17 cellular contexts compared by ENCODE assay signal in genomic region chr12:107568718-107569117, GRCh38.
"Had no signal": no experiment of that assay in that cellular context is flagged by ENCODE, and none has a peak within 500 bp of the region (broad histone marks: within the 10 kb centered on the region; RNA-seq: fewer than 3 reads in every experiment).

No MANE protein-coding gene starts in this region.

- ATAC-seq: activated CD8-positive, alpha-beta T cell treated with anti-CD3 and anti-CD28 coated beads, Interleukin-2, amount 10 ng/mL, durations not matched to agents 7 days and 5 days; activated T-cell treated with anti-CD3 and anti-CD28 coated beads, Interleukin-2, amount 50 U/mL, for 72 hours; heart left ventricle; left lobe of liver; stimulated activated memory B cell treated with anti-CD40 and anti-IgM and Interleukin-4, amounts not matched to agents 10 μg/mL and 1 μg/mL and 100 μg/mL, for 72 hours had no signal

- H3K9me3 ChIP-seq: ascending aorta, thyroid gland, vagina had no signal

- DNase-seq: activated B cell treated with CpG ODN at 0.5 μM for 24 hours; activated CD4-positive, alpha-beta T cell treated with anti-CD3 and anti-CD28 coated beads, Interleukin-2, amount 10 ng/mL, durations not matched to agents 24 days and 14 days; activated CD8-positive, alpha-beta memory T cell treated with anti-CD3 and anti-CD28 coated beads, Interleukin-2, amount 50 U/mL, for 4 hours; activated CD8-positive, alpha-beta T cell treated with anti-CD3 and anti-CD28 coated beads, Interleukin-2, amount 10 ng/mL, durations not matched to agents 7 days and 5 days; activated gamma-delta T cell treated with Interleukin-2 at 50 U/mL for 16 hours; activated naive CD8-positive, alpha-beta T cell treated with anti-CD3 and anti-CD28 coated beads, Interleukin-2, amount 10 ng/mL, durations not matched to agents 7 days and 5 days; activated T-cell treated with anti-CD3 and anti-CD28 coated beads, Interleukin-2, amount 50 U/mL, for 72 hours; foreskin melanocyte; heart left ventricle; retina; stimulated activated CD4-positive, alpha-beta T cell treated with anti-CD3 and anti-CD28 coated beads, Interleukin-2, amount 100 ng/mL, for 48 hours; T-helper 2 cell; thyroid gland had no signal

- H3K36me3 ChIP-seq: ascending aorta, heart left ventricle, thyroid gland, vagina had no signal

- H3K27ac ChIP-seq: ascending aorta, heart left ventricle, thyroid gland, vagina had no signal

- H3K27me3 ChIP-seq: ascending aorta, heart left ventricle, thyroid gland, vagina had no signal

- H3K4me3 ChIP-seq: ascending aorta, heart left ventricle, thyroid gland, vagina had no signal

- H3K4me1 ChIP-seq: ascending aorta, heart left ventricle, vagina had no signal
